Comparison of ENCODE assay signal across 21 cellular contexts in genomic region chr3:126361211-126361610, GRCh38. TPM values are rescaled to one million over a fixed set of nuclear protein-coding genes. Genes with fewer than 3 reads are reported as not detected.
DNase-seq lines count a peak whose midpoint lies in the region; ATAC-seq and TF ChIP-seq lines count a peak whose summit lies in the region.
"Had no signal": no experiment of that assay in that cellular context is flagged by ENCODE, and none has a peak within 500 bp of the region (broad histone marks: within the 10 kb centered on the region; RNA-seq: fewer than 3 reads in every experiment).

No MANE protein-coding gene starts in this region.

- no peak overlapping the region for H3K27ac ChIP-seq in heart right ventricle
- H3K27ac ChIP-seq in neuronal stem cell (replicated peaks; ENCODE audit: low read length), result no peak overlapping the region
- no peak overlapping the region for H3K27ac ChIP-seq in aorta (ENCODE audit: low read depth in 1 of 2, low read length in 2 of 2)

- H3K4me3 Mint-ChIP-seq in chondrocyte (ENCODE audit: unreplicated experiment), result no peak overlapping the region
- H3K4me3 Mint-ChIP-seq: CD4-positive, alpha-beta memory T cell had no signal

- no peaks in the 10 kb centered on the region for H3K79me1 ChIP-seq in neuronal stem cell (ENCODE audit: low read depth, low read length)

- H3K27me3 ChIP-seq in heart right ventricle (peaks cover 0 to 59% (median 8%) of the 10 kb centered on the region in 7 donors), neuronal stem cell (ENCODE audit: control insufficient read depth in 3 of 3, insufficient read depth in 3 of 3, low read depth in 1 of 3, low read length in 3 of 3) (peaks cover 0 to 60% (median 9%) of the 10 kb centered on the region in 3 experiments), aorta (ENCODE audit: control insufficient read depth in 1 of 2, insufficient read depth in 2 of 2, low read length in 1 of 2) (no peaks in the 10 kb centered on the region)

- no peak overlapping the region for H3K27ac Mint-ChIP-seq in chondrocyte (ENCODE audit: unreplicated experiment)
- H3K27ac Mint-ChIP-seq: CD4-positive, alpha-beta memory T cell had no signal

- H3K9me3 Mint-ChIP-seq in chondrocyte (ENCODE audit: low read depth), result no peaks in the 10 kb centered on the region
- H3K9me3 Mint-ChIP-seq: CD4-positive, alpha-beta memory T cell had no signal

- H3K4ac ChIP-seq in neuronal stem cell (ENCODE audit: low read length), result no peak overlapping the region

- peaks cover 42% of the 10 kb centered on the region for H3K27me3 Mint-ChIP-seq in chondrocyte (ENCODE audit: low read depth)

- H3K18ac ChIP-seq in neuronal stem cell (ENCODE audit: low read length), result peak overlapping the region; percentile 55

- peaks cover 0 to 9% (median 0%) of the 10 kb centered on the region in 11 donors for H3K9me3 ChIP-seq in heart right ventricle
- peaks cover 4 to 13% of the 10 kb centered on the region in 2 donors for H3K9me3 ChIP-seq in neuronal stem cell (replicated peaks in 1 of 2; ENCODE audit: control insufficient read depth in 2 of 2, insufficient read depth in 1 of 2, low read depth in 1 of 2, low read length in 2 of 2)
- H3K9me3 ChIP-seq in aorta (ENCODE audit: control insufficient read depth, low read length), result no peaks in the 10 kb centered on the region
- H3K9me3 ChIP-seq: HAP-1 had no signal

- no peak overlapping the region for H2BK12ac ChIP-seq in neuronal stem cell (ENCODE audit: low read length)

- H3K9ac ChIP-seq in neuronal stem cell (ENCODE audit: low read depth, low read length, poor library complexity), result no peak overlapping the region

- H2BK120ac ChIP-seq in neuronal stem cell (ENCODE audit: low read depth, low read length), result no peak overlapping the region

- ATAC-seq in heart right ventricle (no peak), aorta (ENCODE audit: low FRiP score) (no peak), HG03175 (IDR thresholded peaks at IDR 0.05; ENCODE audit: unreplicated experiment) (no peak), HG03460 (IDR thresholded peaks at IDR 0.05; ENCODE audit: unreplicated experiment) (no peak)

- no peak overlapping the region for H3K14ac ChIP-seq in neuronal stem cell (ENCODE audit: low read length)

- 71 to 78% methylated on average over 9 of the region's 9 CpGs for WGBS in heart right ventricle, 2 donors
- WGBS in neuronal stem cell (ENCODE audit: extremely low coverage in 2 of 2, insufficient read length in 2 of 2, insufficient replicate concordance in 1 of 2), 2 donors, result no CpG with 5 or more reads among the region's 9 CpGs
- WGBS in aorta, 2 donors, result 83 to 85% methylated on average over 9 of the region's 9 CpGs

- H4K91ac ChIP-seq in neuronal stem cell (ENCODE audit: low read depth, low read length, poor library complexity), result no peak overlapping the region

- no peak for TF ChIP-seq CTCF in heart right ventricle (IDR thresholded peaks at IDR 0.05)
- TF ChIP-seq CTCF in chondrocyte (IDR thresholded peaks at IDR 0.05), result no peak

- H3K36me3 ChIP-seq in heart right ventricle (no peaks in the 10 kb centered on the region), neuronal stem cell (replicated peaks in 1 of 2; ENCODE audit: control insufficient read depth in 2 of 2, insufficient read depth in 2 of 2, low read length in 2 of 2) (no peaks in the 10 kb centered on the region), aorta (ENCODE audit: control insufficient read depth in 1 of 2, insufficient read depth in 2 of 2, low read length in 1 of 2) (no peaks in the 10 kb centered on the region)
- H3K36me3 ChIP-seq: HAP-1 had no signal

- H3K4me1 ChIP-seq in heart right ventricle (peaks cover 0 to 17% (median 10%) of the 10 kb centered on the region in 9 donors), neuronal stem cell (ENCODE audit: control insufficient read depth in 2 of 2, insufficient read depth in 1 of 2, low read depth in 1 of 2, low read length in 2 of 2) (peaks cover 4 to 9% of the 10 kb centered on the region in 2 donors), aorta (ENCODE audit: control insufficient read depth in 1 of 2, insufficient read depth in 2 of 2, low read length in 2 of 2) (no peaks in the 10 kb centered on the region)

- no peak overlapping the region for H2AFZ ChIP-seq in neuronal stem cell (ENCODE audit: low read length)

- H3K36me3 Mint-ChIP-seq in chondrocyte (ENCODE audit: low read depth), result no peaks in the 10 kb centered on the region
- H3K36me3 Mint-ChIP-seq: CD4-positive, alpha-beta memory T cell had no signal

- no peak overlapping the region for H2BK15ac ChIP-seq in neuronal stem cell (ENCODE audit: low read length)

- intact Hi-C loops in cardiac septum (cut with DNase I), result no loop called here
- intact Hi-C loops in heart right ventricle (cut with DNase I), result no loop called here
- intact Hi-C loops in aorta (cut with DNase I), result no loop called here

- no peak overlapping the region for H4K8ac ChIP-seq in neuronal stem cell (ENCODE audit: low read depth, low read length)

- peaks cover 12% of the 10 kb centered on the region for H3K4me1 Mint-ChIP-seq in chondrocyte (ENCODE audit: low read depth)

- H3K23ac ChIP-seq in neuronal stem cell (ENCODE audit: low read depth, low read length, poor library complexity), result peak overlapping the region; percentile 11

- H3K4me2 ChIP-seq in neuronal stem cell (ENCODE audit: insufficient read depth, low read length, poor library complexity, severe bottlenecking), result no peak overlapping the region

- DNase-seq in cardiac septum (ENCODE audit: low spot score), result peak; percentile 59
- no peak for DNase-seq in heart right ventricle
- DNase-seq in chondrocyte (ENCODE audit: low spot score), result peak; percentile 65
- no peak for DNase-seq in neuronal stem cell (ENCODE audit: low spot score)
- peak; percentile 21 to 36 for DNase-seq in aorta
- DNase-seq: CD4-positive, alpha-beta memory T cell; DMS153; GDM1; KG1; MV-4-11; NCI-H1417; NCI-H187; NCI-H226; NCI-H524; NCI-H82 had no signal

- H3K4me3 ChIP-seq in heart right ventricle (no peak overlapping the region), neuronal stem cell (ENCODE audit: low read length in 2 of 2) (no peak overlapping the region), aorta (ENCODE audit: low read length in 2 of 2) (no peak overlapping the region)
- H3K4me3 ChIP-seq: HAP-1 had no signal

- no peak overlapping the region for H2BK5ac ChIP-seq in neuronal stem cell (ENCODE audit: low read length)

- peak overlapping the region; percentile 41 for H2AK5ac ChIP-seq in neuronal stem cell (ENCODE audit: low read depth, low read length)

RNA-seq across cellular contexts. Expression of gene KLF15, which starts 4.0 kb away (rescaled TPM):
- total RNA-seq in cardiac septum (11.5 TPM), heart right ventricle (10 to 100 TPM; 13.5 to 57.1 (median 27.1) TPM), chondrocyte (0.41 to 1.8 TPM (median 1.3 TPM) in 3 replicates), aorta (10 to 100 TPM in 1 of 2 donors, 1 to 10 TPM in 1; 8.5 to 39.9 TPM)
- polyA plus RNA-seq in heart right ventricle (10 to 100 TPM; 30.1 to 61.3 TPM), aorta (10 to 100 TPM; 23.7 to 43.9 TPM)
- polyA plus RNA-seq in neuronal stem cell (2013, experiment 1 of 2), result 6.0 TPM
- 5.6 TPM for polyA plus RNA-seq in neuronal stem cell (2013, experiment 2 of 2)
- polyA plus RNA-seq: CD4-positive, alpha-beta memory T cell had no signal

RNA-seq across cellular contexts. Expression of gene CFAP100, which starts 33.5 kb away (rescaled TPM):
- not detected for total RNA-seq in cardiac septum
- total RNA-seq in heart right ventricle, result not detected
- not detected for polyA plus RNA-seq in heart right ventricle
- not detected in 3 replicates for total RNA-seq in chondrocyte
- polyA plus RNA-seq in neuronal stem cell (2013, experiment 1 of 2), result 3.9 TPM
- polyA plus RNA-seq in neuronal stem cell (2013, experiment 2 of 2), result 2.8 TPM
- not detected for total RNA-seq in aorta
- polyA plus RNA-seq in aorta, result not detected
- total RNA-seq: CD4-positive, alpha-beta memory T cell; Daoy; RPMI7951 had no signal
- polyA plus RNA-seq: BJ; CD4-positive, alpha-beta memory T cell had no signal

Comparison
In these comparisons a context has a peak if more than half of its experiments do, and no peak if none do; other contexts are left out.
1. DNase-seq: peak in cardiac septum (single experiment), chondrocyte (single experiment) and aorta (2 of 2); none in heart right ventricle (0 of 2) and neuronal stem cell (single experiment).